Comparison of ENCODE assay signal across 7 cellular contexts in genomic region chr4:25913056-25913850, GRCh38. TPM values are rescaled to one million over a fixed set of nuclear protein-coding genes. Genes with fewer than 3 reads are reported as not detected.
DNase-seq lines count a peak whose midpoint lies in the region; ATAC-seq and TF ChIP-seq lines count a peak whose summit lies in the region.

No MANE protein-coding gene starts in this region.

- 6% methylated on average over 26 of the region's 26 CpGs for whole genome bisulfite sequencing in right cardiac atrium

- H3K4me3 ChIP-seq in HFF-Myc (replicated peaks; ENCODE audit: low read depth, low read length) (peak overlapping the region; percentile 83), right cardiac atrium (ENCODE audit: low read length) (peak overlapping the region; percentile 76), gastrocnemius medialis (peak overlapping the region; percentile 72 to 83 (median 76))

- H3K36me3 ChIP-seq in gastrocnemius medialis = no peaks in the 10 kb centered on the region

- H3K4me1 ChIP-seq in right cardiac atrium (ENCODE audit: control insufficient read depth, insufficient read depth, low read length) = peaks cover 4% of the 10 kb centered on the region
- H3K4me1 ChIP-seq in gastrocnemius medialis = peaks cover 14 to 15% of the 10 kb centered on the region in 2 donors

- TF ChIP-seq CTCF in HFF-Myc (IDR thresholded peaks at IDR 0.05; ENCODE audit: low read depth, low read length, missing control alignments) (no peak), gastrocnemius medialis (IDR thresholded peaks at IDR 0.05 in 4 of 5, conservative IDR thresholded peaks at IDR 0.05 in 1 of 5) (no peak)

- no peaks in the 10 kb centered on the region for H3K27me3 ChIP-seq in right cardiac atrium (ENCODE audit: control insufficient read depth, insufficient read depth)
- no peaks in the 10 kb centered on the region for H3K27me3 ChIP-seq in gastrocnemius medialis

- intact Hi-C loops in right cardiac atrium (cut with DNase I) (no loop called here), gastrocnemius medialis (cut with DNase I; ENCODE audit: low total_unique reads) (loop anchor here (5.0 kb wide), 1 partner anchor 536 kb away; the partner anchor contains the start of gene ANAPC4)

- H3K9me3 ChIP-seq in right cardiac atrium (ENCODE audit: control insufficient read depth, low read length) (no peaks in the 10 kb centered on the region), gastrocnemius medialis (no peaks in the 10 kb centered on the region)

- in situ Hi-C loops in gastrocnemius medialis (cut with MboI; ENCODE audit: low sequenced_read_pairs in 4 of 4) = loop anchor here in 3 of 4 donors (25.0 kb wide), 3 partner anchors 499 to 1326 kb away; partner anchors contain the start of genes STIM2 (in 3 of the 3) and DHX15 (in 1 of the 3)

- H3K27ac ChIP-seq in right cardiac atrium (ENCODE audit: low read length) (peak overlapping the region; percentile 65), gastrocnemius medialis (peak overlapping the region; percentile 60 to 88 (median 82))

- DNase-seq in HFF-Myc (ENCODE audit: extremely low read depth, low read depth) (no peak), NOMO-1 (lab: John Stamatoyannopoulos, UW; ENCODE audit: unreplicated experiment in 2 of 2) (peak; percentile 53 to 58), right cardiac atrium (peak; percentile 60 to 78 (median 69)), gastrocnemius medialis (peak in 1 of 2 donors; percentile 30), HCEC 1CT (no peak)
- peak; percentile 18 for DNase-seq in activated naive CD4-positive, alpha-beta T cell treated with anti-CD3 and anti-CD28 coated beads, Interleukin-2, amount 50 U/mL, for 16 hours

- ATAC-seq in GM18505 (IDR thresholded peaks at IDR 0.05; ENCODE audit: unreplicated experiment) (peak; percentile 34), right cardiac atrium (peak; percentile 24 to 28), gastrocnemius medialis (peak in 1 of 2 donors; percentile 10)

- TF ChIP-seq POLR2A in GM18505 (IDR thresholded peaks at IDR 0.05; ENCODE audit: borderline replicate concordance, extremely low read depth, insufficient read depth, insufficient read length) = no peak
- TF ChIP-seq POLR2A in gastrocnemius medialis (IDR thresholded peaks at IDR 0.05) = no peak

RNA-seq across cellular contexts. Expression of gene SMIM20, which starts 0.8 kb away (rescaled TPM):
- total RNA-seq in right cardiac atrium (10 to 100 TPM; 28.0 to 47.9 (median 34.8) TPM), gastrocnemius medialis (10 to 100 TPM; 36.4 to 59.4 (median 48.3) TPM)
- polyA plus RNA-seq in right cardiac atrium = 47.7 TPM

RNA-seq across cellular contexts. Expression of gene SEL1L3, which starts 50.5 kb away (rescaled TPM):
- total RNA-seq in right cardiac atrium (1 to 10 TPM; 2.6 to 3.1 (median 2.8) TPM), gastrocnemius medialis (1 to 10 TPM in 3 of 4 donors, under 1 TPM in 1; 0.73 to 4.1 (median 2.2) TPM)
- 1.7 TPM for polyA plus RNA-seq in right cardiac atrium

Comparison
In these comparisons a context has a peak if more than half of its experiments do, and no peak if none do; other contexts are left out.
1. DNase-seq: peak in NOMO-1 (2 of 2), activated naive CD4-positive, alpha-beta T cell treated with anti-CD3 and anti-CD28 coated beads, Interleukin-2, amount 50 U/mL, for 16 hours (single experiment) and right cardiac atrium (3 of 3); none in HFF-Myc (single experiment) and HCEC 1CT (single experiment).
2. Peak in every context shown above with its lines, with median percentiles within 50 percentile points of each other: H3K4me3 ChIP-seq.